In genomic region chr1:26786437-26787380, GRCh38 we compare ENCODE assay signal across 8 cellular contexts. TPM values are rescaled to one million over a fixed set of nuclear protein-coding genes. Genes with fewer than 3 reads are reported as not detected.
DNase-seq lines count a peak whose midpoint lies in the region; ATAC-seq, FAIRE-seq and TF ChIP-seq lines count a peak whose summit lies in the region.

No MANE protein-coding gene starts in this region.

- H3K4me3 ChIP-seq in esophagus muscularis mucosa, result peak overlapping the region; percentile 67 to 90 (median 72)
- peak overlapping the region; percentile 67 to 85 for H3K4me3 ChIP-seq in muscle layer of colon (ENCODE audit: low read depth in 1 of 2, low read length in 2 of 2)

- H3K9me3 ChIP-seq in esophagus muscularis mucosa, result no peaks in the 10 kb centered on the region
- no peaks in the 10 kb centered on the region for H3K9me3 ChIP-seq in muscle layer of colon (ENCODE audit: low read length)

- peak overlapping the region; percentile 100 for H3K9ac ChIP-seq in muscle layer of colon (ENCODE audit: low read length)

- H3K36me3 ChIP-seq in esophagus muscularis mucosa (peaks cover 0 to 12% (median under 1%) of the 10 kb centered on the region in 4 donors), muscle layer of colon (ENCODE audit: insufficient read depth, low read length) (peaks cover 5% of the 10 kb centered on the region)

- POLR2A ChIA-PET in GM10248 (lab: Yijun Ruan, JAX), result interaction anchor here (0.5 kb wide), 1 partner anchor 71 kb away, joined by 3 read pairs; no protein-coding TSS in a partner anchor

- TF ChIP-seq EP300 in esophagus muscularis mucosa (IDR thresholded peaks at IDR 0.05), result no peak

- TF ChIP-seq POLR2A in esophagus muscularis mucosa (IDR thresholded peaks at IDR 0.05; ENCODE audit: low read depth), result no peak

- H3K4me1 ChIP-seq in esophagus muscularis mucosa, result peaks cover 58 to 84% (median 70%) of the 10 kb centered on the region in 4 donors
- H3K4me1 ChIP-seq in muscle layer of colon (ENCODE audit: insufficient read depth, low read length), result peaks cover 66% of the 10 kb centered on the region

- peak overlapping the region; percentile 90 to 98 (median 98) for H3K27ac ChIP-seq in esophagus muscularis mucosa (replicated peaks in 1 of 4)
- peak overlapping the region; percentile 98 for H3K27ac ChIP-seq in muscle layer of colon (ENCODE audit: low read depth, low read length)

- WGBS in esophagus muscularis mucosa, result 6% methylated on average over 12 of the region's 12 CpGs

- no peak for TF ChIP-seq CTCF in GM10248 (IDR thresholded peaks at IDR 0.05; ENCODE audit: control extremely low read depth, extremely low read depth, low read depth, missing control alignments)
- peak in 1 of 3 experiments; percentile 10 for TF ChIP-seq CTCF in esophagus muscularis mucosa (IDR thresholded peaks at IDR 0.05)

- CTCF ChIA-PET in GM10248 (lab: Yijun Ruan, JAX), result interaction anchor here (0.9 to 9.7 kb wide), 12 partner anchors 8 to 249 kb away, joined by 3 to 257 read pairs (median 7); no protein-coding TSS in a partner anchor

- ATAC-seq in GM18511 (IDR thresholded peaks at IDR 0.05; ENCODE audit: unreplicated experiment), result no peak

- intact Hi-C loops in esophagus muscularis mucosa (cut with DNase I), result loop anchor here (5.0 to 10.0 kb wide), 2 partner anchors 62 to 109 kb away; no protein-coding TSS in a partner anchor

- DNase-seq in GM10248 (ENCODE audit: extremely low spot score) (peak; percentile 65), NCI-H1092 (lab: John Stamatoyannopoulos, UW) (peak; percentile 37), esophagus muscularis mucosa (ENCODE audit: extremely low spot score) (peak; percentile 95), ureter (ENCODE audit: low spot score) (peak; percentile 81)
- peak; percentile 78 for DNase-seq in activated CD8-positive, alpha-beta memory T cell treated with anti-CD3 and anti-CD28 coated beads for 24 hours

- H3K27me3 ChIP-seq in esophagus muscularis mucosa (no peaks in the 10 kb centered on the region), muscle layer of colon (ENCODE audit: control insufficient read depth in 1 of 2, insufficient read depth in 2 of 2, low read length in 2 of 2) (no peaks in the 10 kb centered on the region)

- peak; percentile 99 for FAIRE-seq in A204.1 (lab: Jason Lieb, UNC)

RNA-seq across cellular contexts. Expression of gene PIGV, which starts 1.0 kb away (rescaled TPM):
- total RNA-seq in esophagus muscularis mucosa (10 to 100 TPM; 11.8 to 15.2 (median 13.7) TPM), ureter (17.0 TPM)

RNA-seq across cellular contexts. Expression of gene ZDHHC18, which starts 39.8 kb away (rescaled TPM):
- total RNA-seq in esophagus muscularis mucosa, result 10 to 100 TPM in 3 of 4 donors, 1 to 10 TPM in 1; 9.6 to 31.7 (median 20.8) TPM
- total RNA-seq in ureter, result 21.0 TPM

Comparison
In these comparisons a context has a peak if more than half of its experiments do, and no peak if none do; other contexts are left out.
1. DNase-seq: peak in every context shown above with its lines; median percentile 95 in esophagus muscularis mucosa; 81 in ureter; 78 in activated CD8-positive, alpha-beta memory T cell treated with anti-CD3 and anti-CD28 coated beads for 24 hours; 65 in GM10248; 37 in NCI-H1092.